8 cellular contexts compared by ENCODE assay signal in genomic region chr6:28334272-28335039, GRCh38. TPM values are rescaled to one million over a fixed set of nuclear protein-coding genes. Genes with fewer than 3 reads are reported as not detected.
A peak's percentile ranks its signal among the peaks of the same experiment; 100 is the strongest.
DNase-seq lines count a peak whose midpoint lies in the region; ATAC-seq, FAIRE-seq and TF ChIP-seq lines count a peak whose summit lies in the region.

No MANE protein-coding gene starts in this region.

- in situ Hi-C loops in K562 (cut with MboI), result no loop called here

- peak overlapping the region; percentile 47 for H3K4me3 Mint-ChIP-seq in T-helper 1 cell treated with Interleukin-12 subunit alpha and Interleukin-12 subunit beta and Interleukin-4 antibody, amounts not matched to agents 30 μg/mL and 1 μg/mL, for 36 hours
- no peak overlapping the region for H3K4me3 Mint-ChIP-seq in activated CD8-positive, alpha-beta T cell treated with anti-CD3 and anti-CD28 coated beads, Interleukin-2, amount 10 ng/mL, durations not matched to agents 7 days and 5 days

- no peak for DNase-seq in T-helper 1 cell
- peak in 1 of 4 experiments; percentile 32 for DNase-seq in K562 (ENCODE audit: extremely low read depth in 1 of 4, low spot score in 3 of 4)
- peak; percentile 5 for DNase-seq in midbrain (lab: John Stamatoyannopoulos, UW)
- no peak for DNase-seq in thoracic aorta (ENCODE audit: low spot score)
- no peak for DNase-seq in activated CD8-positive, alpha-beta T cell treated with anti-CD3 and anti-CD28 coated beads, Interleukin-2, amount 10 ng/mL, durations not matched to agents 7 days and 5 days
- DNase-seq in NCI-H1092 (lab: John Stamatoyannopoulos, UW), result no peak

- intact Hi-C loops in K562 (cut with micrococcal nuclease), result loop anchor here (5.0 kb wide), 4 partner anchors 52 to 527 kb away; partner anchors contain the start of gene PGBD1

- peaks cover 37% of the 10 kb centered on the region for H3K79me2 ChIP-seq in K562 (ENCODE audit: control insufficient read depth, insufficient read depth, low read length)

- no peak for TF ChIP-seq EP300 in K562 (IDR thresholded peaks at IDR 0.05; ENCODE audit: low read length)

- 37% methylated on average over 7 of the region's 7 CpGs for WGBS in K562 (ENCODE audit: insufficient coverage, low coverage, missing lambda C conversion rate)

- H3K9me3 ChIP-seq in K562 (replicated peaks; ENCODE audit: control insufficient read depth, insufficient read depth, low read depth, low read length) (no peaks in the 10 kb centered on the region), thoracic aorta (no peaks in the 10 kb centered on the region)

- no peak overlapping the region for H3K27ac Mint-ChIP-seq in T-helper 1 cell treated with Interleukin-12 subunit alpha and Interleukin-12 subunit beta and Interleukin-4 antibody, amounts not matched to agents 30 μg/mL and 1 μg/mL, for 36 hours
- no peak overlapping the region for H3K27ac Mint-ChIP-seq in activated CD8-positive, alpha-beta T cell treated with anti-CD3 and anti-CD28 coated beads, Interleukin-2, amount 10 ng/mL, durations not matched to agents 7 days and 5 days

- H3K4me2 ChIP-seq in K562 (ENCODE audit: insufficient read depth, low read length), result peak overlapping the region; percentile 95

- peaks cover 3% of the 10 kb centered on the region for H3K4me1 Mint-ChIP-seq in T-helper 1 cell treated with Interleukin-12 subunit alpha and Interleukin-12 subunit beta and Interleukin-4 antibody, amounts not matched to agents 30 μg/mL and 1 μg/mL, for 36 hours (ENCODE audit: low read depth)
- H3K4me1 Mint-ChIP-seq in activated CD8-positive, alpha-beta T cell treated with anti-CD3 and anti-CD28 coated beads, Interleukin-2, amount 10 ng/mL, durations not matched to agents 7 days and 5 days (ENCODE audit: low read depth), result no peaks in the 10 kb centered on the region

- H3K27ac ChIP-seq in K562 (ENCODE audit: extremely low read depth, low read depth, low read length), result peak overlapping the region; percentile 98
- H3K27ac ChIP-seq in thoracic aorta, result peak overlapping the region; percentile 92 to 94

- no peak for ATAC-seq in K562
- no peak for ATAC-seq in thoracic aorta (ENCODE audit: insufficient number of reproducible peaks, low FRiP score, low read depth)
- no peak for ATAC-seq in activated CD8-positive, alpha-beta T cell treated with anti-CD3 and anti-CD28 coated beads, Interleukin-2, amount 10 ng/mL, durations not matched to agents 7 days and 5 days
- ATAC-seq in HG03378 (IDR thresholded peaks at IDR 0.05; ENCODE audit: unreplicated experiment), result no peak

- CTCF ChIA-PET in K562 (lab: Yijun Ruan, JAX; ENCODE audit: low intra/inter-chr PET ratio), result interaction anchor here (0.6 kb wide), 1 partner anchor 230 kb away, joined by 3 read pairs; no protein-coding TSS in a partner anchor
- CTCF ChIA-PET in activated CD8-positive, alpha-beta T cell treated with anti-CD3 and anti-CD28 coated beads, Interleukin-2, amount 10 ng/mL, durations not matched to agents 7 days and 5 days (lab: Charles Lee), result interaction anchor here (0.7 to 1.2 kb wide), 3 partner anchors 22 to 50 kb away, joined by 3 to 6 read pairs (median 3); no protein-coding TSS in a partner anchor

- no peak for FAIRE-seq in K562 (lab: Jason Lieb, UNC)

- peaks cover 11% of the 10 kb centered on the region for H3K9me3 Mint-ChIP-seq in T-helper 1 cell treated with Interleukin-12 subunit alpha and Interleukin-12 subunit beta and Interleukin-4 antibody, amounts not matched to agents 30 μg/mL and 1 μg/mL, for 36 hours
- no peaks in the 10 kb centered on the region for H3K9me3 Mint-ChIP-seq in activated CD8-positive, alpha-beta T cell treated with anti-CD3 and anti-CD28 coated beads, Interleukin-2, amount 10 ng/mL, durations not matched to agents 7 days and 5 days (ENCODE audit: insufficient read depth)

- POLR2A ChIA-PET in K562 (lab: Yijun Ruan, JAX), result interaction anchor here (0.6 to 6.4 kb wide), 24 partner anchors 11 to 526 kb away, joined by 3 to 80 read pairs (median 6); partner anchors contain the start of genes PGBD1, ZKSCAN3, ZKSCAN8 and ZSCAN26
- POLR2A ChIA-PET in activated CD8-positive, alpha-beta T cell treated with anti-CD3 and anti-CD28 coated beads, Interleukin-2, amount 10 ng/mL, durations not matched to agents 7 days and 5 days (lab: Charles Lee), result interaction anchor here (0.7 to 1.6 kb wide), 4 partner anchors 18 to 589 kb away, joined by 3 to 4 read pairs (median 3); no protein-coding TSS in a partner anchor

- H3K4me3 ChIP-seq in K562 (peak overlapping the region; percentile 69), thoracic aorta (peak overlapping the region; percentile 80)

- no peaks in the 10 kb centered on the region for H3K36me3 ChIP-seq in K562 (ENCODE audit: control insufficient read depth, insufficient read depth, low read length)
- peaks cover under 1% of the 10 kb centered on the region for H3K36me3 ChIP-seq in thoracic aorta

- H3K27me3 ChIP-seq in K562 (ENCODE audit: control insufficient read depth in 2 of 2, insufficient read depth in 2 of 2, low read length in 2 of 2) (no peaks in the 10 kb centered on the region), thoracic aorta (replicated peaks; ENCODE audit: insufficient read depth) (no peaks in the 10 kb centered on the region)

- H3K4me1 ChIP-seq in K562 (replicated peaks in 1 of 2; ENCODE audit: control insufficient read depth in 2 of 2, insufficient read depth in 2 of 2, low read length in 2 of 2) (peaks cover 23 to 46% of the 10 kb centered on the region in 2 experiments), thoracic aorta (ENCODE audit: control insufficient read depth in 1 of 2, low read depth in 2 of 2) (peaks cover 8 to 12% of the 10 kb centered on the region in 2 donors)

- no peaks in the 10 kb centered on the region for H3K36me3 Mint-ChIP-seq in T-helper 1 cell treated with Interleukin-12 subunit alpha and Interleukin-12 subunit beta and Interleukin-4 antibody, amounts not matched to agents 30 μg/mL and 1 μg/mL, for 36 hours (ENCODE audit: low read depth)
- H3K36me3 Mint-ChIP-seq in activated CD8-positive, alpha-beta T cell treated with anti-CD3 and anti-CD28 coated beads, Interleukin-2, amount 10 ng/mL, durations not matched to agents 7 days and 5 days (ENCODE audit: low read depth), result no peaks in the 10 kb centered on the region

- peaks cover 9% of the 10 kb centered on the region for H3K27me3 Mint-ChIP-seq in T-helper 1 cell treated with Interleukin-12 subunit alpha and Interleukin-12 subunit beta and Interleukin-4 antibody, amounts not matched to agents 30 μg/mL and 1 μg/mL, for 36 hours (ENCODE audit: low read depth)
- no peaks in the 10 kb centered on the region for H3K27me3 Mint-ChIP-seq in activated CD8-positive, alpha-beta T cell treated with anti-CD3 and anti-CD28 coated beads, Interleukin-2, amount 10 ng/mL, durations not matched to agents 7 days and 5 days (ENCODE audit: low read depth)

- no peak for TF ChIP-seq RAD21 in K562 (CRISPR knock-in tag; conservative IDR thresholded peaks at IDR 0.05 in 1 of 2, IDR thresholded peaks at IDR 0.05 in 1 of 2)

- H2AFZ ChIP-seq in K562 (ENCODE audit: low read depth, low read length), result peak overlapping the region; percentile 11; the same call in 1 of the 2 replicates

- BruUV-seq in K562 (replicated peaks; lab: Mats Ljungman, UMichigan), result no TSS peak

- TF ChIP-seq POLR2A in K562 (conservative IDR thresholded peaks at IDR 0.05), result no peak

- no peaks in the 10 kb centered on the region for H4K20me1 ChIP-seq in K562 (replicated peaks; ENCODE audit: control insufficient read depth, insufficient read depth, low read length)

- no peaks in the 10 kb centered on the region for H3K9me1 ChIP-seq in K562 (ENCODE audit: control insufficient read depth, insufficient read depth, low read length)

- peak overlapping the region; percentile 84 to 99; a peak in 3 of 4 replicates for H3K9ac ChIP-seq in K562 (ENCODE audit: insufficient read depth in 1 of 2, low read depth in 2 of 2, low read length in 2 of 2)

- TF ChIP-seq CTCF in K562 (IDR thresholded peaks at IDR 0.05 in 2 of 3, conservative IDR thresholded peaks at IDR 0.05 in 1 of 3; ENCODE audit: insufficient read depth in 2 of 3, low read depth in 1 of 3, low read length in 3 of 3) (no peak), thoracic aorta (IDR thresholded peaks at IDR 0.05) (no peak)

RNA-seq across cellular contexts. Expression of gene ZSCAN31, which starts 1.5 kb away (rescaled TPM):
- 6.8 and 10.3 TPM in 2 replicates for total RNA-seq in K562 (2011; cell fraction: chromatin; rRNA removed; ENCODE audit: low replicate concordance)
- 4.2 and 5.4 TPM in 2 replicates for total RNA-seq in K562 (2011; cell fraction: nucleolus; rRNA removed)
- 4.0 and 5.6 TPM in 2 replicates for total RNA-seq in K562 (2011; cell fraction: nucleoplasm; rRNA removed)
- total RNA-seq in K562 (2014; rRNA removed) (4.1 and 6.3 TPM in 2 replicates), K562 (2014; rRNA removed; fragmentation: Illumina TruSeq; extraction: Trizol) (8.4 and 9.0 TPM in 2 replicates), K562 (2015; rRNA removed; fragmentation: Illumina TruSeq; extraction: Trizol) (11.4 and 12.1 TPM in 2 replicates), K562 (2021) (5.7 and 7.4 TPM in 2 replicates), thoracic aorta (10 to 100 TPM in 1 of 2 donors, 1 to 10 TPM in 1; 4.2 to 15.4 TPM)
- polyA plus RNA-seq in K562 (2011; rRNA removed) (8.4 and 9.8 TPM in 2 replicates), K562 (2014; fragmentation: Illumina TruSeq; extraction: Trizol) (7.9 and 8.5 TPM in 2 replicates), K562 (2014; fragmentation: Nextera tagmentation; extraction: Ambion mirVana) (1 to 10 TPM; 5.0 to 7.0 TPM), K562 (2014; rRNA removed) (3.9 and 5.7 TPM in 2 replicates)
- polyA plus RNA-seq in K562 (2011; cell fraction: cytosol; rRNA removed), result 4.4 and 6.1 TPM in 2 replicates
- 9.8 and 10.5 TPM in 2 replicates for polyA plus RNA-seq in K562 (2011; cell fraction: nucleus; rRNA removed)
- polyA plus RNA-seq in K562 (2012), result 6.8 and 11.1 TPM in 2 replicates
- 16.6 and 17.6 TPM in 2 replicates for polyA minus RNA-seq in K562 (2011; rRNA and poly(A)+ RNA removed)
- polyA minus RNA-seq in K562 (2011; cell fraction: cytosol; rRNA and poly(A)+ RNA removed), result 4.2 and 6.7 TPM in 2 replicates
- polyA minus RNA-seq in K562 (2011; cell fraction: nucleus; rRNA and poly(A)+ RNA removed), result 5.3 and 8.2 TPM in 2 replicates
- total RNA-seq in activated CD8-positive, alpha-beta T cell treated with anti-CD3 and anti-CD28 coated beads, Interleukin-2, amount 10 ng/mL, durations not matched to agents 7 days and 5 days, result under 1 TPM; 0.68 to 0.78 TPM

RNA-seq across cellular contexts. Expression of gene ZKSCAN3, which starts 15.3 kb away (rescaled TPM):
- total RNA-seq in K562 (2011; cell fraction: chromatin; rRNA removed; ENCODE audit: low replicate concordance), result 18.5 and 26.6 TPM in 2 replicates
- total RNA-seq in K562 (2011; cell fraction: nucleolus; rRNA removed), result 8.7 and 9.0 TPM in 2 replicates
- 14.7 and 21.2 TPM in 2 replicates for total RNA-seq in K562 (2011; cell fraction: nucleoplasm; rRNA removed)
- total RNA-seq in K562 (2014; rRNA removed) (5.5 and 9.1 TPM in 2 replicates), K562 (2014; rRNA removed; fragmentation: Illumina TruSeq; extraction: Trizol) (12.4 and 12.8 TPM in 2 replicates), K562 (2015; rRNA removed; fragmentation: Illumina TruSeq; extraction: Trizol) (12.2 and 12.4 TPM in 2 replicates), K562 (2021) (10.2 and 11.1 TPM in 2 replicates), thoracic aorta (1 to 10 TPM; 3.4 to 4.5 TPM)
- polyA plus RNA-seq in K562 (2011; rRNA removed) (11.4 and 12.2 TPM in 2 replicates), K562 (2014; fragmentation: Illumina TruSeq; extraction: Trizol) (9.0 and 10.4 TPM in 2 replicates), K562 (2014; fragmentation: Nextera tagmentation; extraction: Ambion mirVana) (1 to 10 TPM; 3.0 to 4.3 TPM), K562 (2014; rRNA removed) (6.9 and 8.0 TPM in 2 replicates)
- 4.1 and 7.4 TPM in 2 replicates for polyA plus RNA-seq in K562 (2011; cell fraction: cytosol; rRNA removed)
- 13.7 and 16.5 TPM in 2 replicates for polyA plus RNA-seq in K562 (2011; cell fraction: nucleus; rRNA removed)
- 6.5 and 6.8 TPM in 2 replicates for polyA plus RNA-seq in K562 (2012)
- 7.9 and 12.8 TPM in 2 replicates for polyA minus RNA-seq in K562 (2011; rRNA and poly(A)+ RNA removed)
- 4.5 and 6.7 TPM in 2 replicates for polyA minus RNA-seq in K562 (2011; cell fraction: cytosol; rRNA and poly(A)+ RNA removed)
- 3.8 and 7.0 TPM in 2 replicates for polyA minus RNA-seq in K562 (2011; cell fraction: nucleus; rRNA and poly(A)+ RNA removed)
- 1 to 10 TPM; 4.6 to 5.0 TPM for total RNA-seq in activated CD8-positive, alpha-beta T cell treated with anti-CD3 and anti-CD28 coated beads, Interleukin-2, amount 10 ng/mL, durations not matched to agents 7 days and 5 days

RNA-seq across cellular contexts. Expression of gene PGBD1, which starts 53.1 kb away (rescaled TPM):
- 7.8 and 12.2 TPM in 2 replicates for total RNA-seq in K562 (2011; cell fraction: chromatin; rRNA removed; ENCODE audit: low replicate concordance)
- total RNA-seq in K562 (2011; cell fraction: nucleolus; rRNA removed), result 4.7 and 6.2 TPM in 2 replicates
- 7.0 and 7.5 TPM in 2 replicates for total RNA-seq in K562 (2011; cell fraction: nucleoplasm; rRNA removed)
- total RNA-seq in K562 (2014; rRNA removed) (4.4 and 5.8 TPM in 2 replicates), K562 (2014; rRNA removed; fragmentation: Illumina TruSeq; extraction: Trizol) (9.0 and 10.0 TPM in 2 replicates), K562 (2015; rRNA removed; fragmentation: Illumina TruSeq; extraction: Trizol) (8.3 and 8.9 TPM in 2 replicates), K562 (2021) (6.5 and 7.4 TPM in 2 replicates), thoracic aorta (1 to 10 TPM; 7.3 to 8.3 TPM)
- polyA plus RNA-seq in K562 (2011; rRNA removed) (7.1 and 8.2 TPM in 2 replicates), K562 (2014; fragmentation: Illumina TruSeq; extraction: Trizol) (6.5 and 7.3 TPM in 2 replicates), K562 (2014; fragmentation: Nextera tagmentation; extraction: Ambion mirVana) (1 to 10 TPM; 3.3 to 3.5 TPM), K562 (2014; rRNA removed) (5.6 and 6.1 TPM in 2 replicates)
- polyA plus RNA-seq in K562 (2011; cell fraction: cytosol; rRNA removed), result 3.0 and 4.0 TPM in 2 replicates
- 10.0 and 10.8 TPM in 2 replicates for polyA plus RNA-seq in K562 (2011; cell fraction: nucleus; rRNA removed)
- 4.9 and 7.8 TPM in 2 replicates for polyA plus RNA-seq in K562 (2012)
- 9.5 and 10.0 TPM in 2 replicates for polyA minus RNA-seq in K562 (2011; rRNA and poly(A)+ RNA removed)
- polyA minus RNA-seq in K562 (2011; cell fraction: cytosol; rRNA and poly(A)+ RNA removed), result 3.3 and 4.4 TPM in 2 replicates
- 5.0 and 6.3 TPM in 2 replicates for polyA minus RNA-seq in K562 (2011; cell fraction: nucleus; rRNA and poly(A)+ RNA removed)
- 1 to 10 TPM; 3.6 to 4.0 TPM for total RNA-seq in activated CD8-positive, alpha-beta T cell treated with anti-CD3 and anti-CD28 coated beads, Interleukin-2, amount 10 ng/mL, durations not matched to agents 7 days and 5 days
